Comparison of ENCODE assay signal across 30 cellular contexts in the genomic region with DNA sequence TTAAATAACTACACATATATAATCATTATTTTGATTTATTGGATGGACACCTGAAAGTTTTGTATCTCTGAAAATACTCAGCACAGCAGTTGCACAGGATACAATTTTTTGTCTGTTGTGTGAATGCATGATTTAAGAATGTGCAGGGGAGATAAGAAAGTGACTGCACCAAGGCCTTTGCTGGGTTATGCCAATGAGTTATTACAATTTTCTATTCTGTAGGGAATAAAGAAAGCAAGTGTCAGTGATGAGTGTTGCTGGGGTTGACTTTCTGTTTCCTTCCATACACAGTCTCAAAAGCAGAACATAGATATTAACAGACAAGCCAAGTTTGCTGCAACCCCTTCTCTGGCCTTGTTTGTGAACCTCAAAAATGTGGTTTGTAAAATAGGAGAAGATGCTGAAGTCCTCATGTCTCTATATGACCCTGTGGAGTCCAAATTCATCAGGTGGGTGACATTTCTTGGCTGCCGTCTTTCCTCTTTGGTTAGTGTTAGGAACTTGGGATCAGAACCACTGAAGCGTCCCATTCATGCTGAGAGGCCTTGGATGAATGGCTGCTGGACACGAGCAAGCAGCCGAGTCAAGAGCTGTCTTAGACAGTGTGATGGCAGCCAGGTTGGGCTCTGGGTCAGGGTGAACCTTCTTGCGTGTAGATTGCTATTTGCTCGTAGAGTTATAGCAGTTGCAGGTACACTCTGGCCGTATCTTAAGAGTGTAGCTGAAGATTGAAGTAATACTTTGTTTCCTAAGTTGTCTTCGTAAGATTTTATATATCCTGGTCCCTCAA.
"Had no signal": no experiment of that assay in that cellular context is flagged by ENCODE, and none has a peak within 500 bp of the region (broad histone marks: within the 10 kb centered on the region; RNA-seq: fewer than 3 reads in every experiment).

No MANE protein-coding gene starts in this region.

- H3K27ac Mint-ChIP-seq: naive thymus-derived CD8-positive, alpha-beta T cell; natural killer cell treated with Interleukin-12 subunit alpha and Interleukin-12 subunit beta and Interleukin-15 and Interleukin-18, amount 100 ng/mL, for 72 hours; progenitor cell of endocrine pancreas; stimulated activated effector memory CD8-positive, alpha-beta T cell treated with anti-CD3 and anti-CD28 coated beads, Interleukin-12 subunit alpha, Interleukin-12 subunit beta, amount 100 ng/mL, for 72 hours; stimulated activated naive B cell treated with anti-CD40 and anti-IgM and Interleukin-4, amounts not matched to agents 10 μg/mL and 1 μg/mL and 100 μg/mL, for 72 hours; stimulated activated naive CD8-positive, alpha-beta T cell treated with anti-CD3 and anti-CD28 coated beads, Interleukin-15, Interleukin-2, amounts not matched to agents 100 ng/mL and 50 ng/mL, for 24 hours; type B pancreatic cell had no signal

- DNase-seq: naive thymus-derived CD8-positive, alpha-beta T cell; nephron progenitor cell; nucleus accumbens; ovary; posterior cingulate gyrus; psoas muscle; right lobe of liver; sigmoid colon; small intestine; stimulated activated CD4-positive, alpha-beta T cell treated with anti-CD3 and anti-CD28 coated beads, Interleukin-15, amount 100 ng/mL, for 24 hours; stimulated activated CD4-positive, alpha-beta T cell treated with anti-CD3 and anti-CD28 coated beads, Interleukin-2, amount 100 ng/mL, for 24 hours; stimulated activated CD4-positive, alpha-beta T cell treated with anti-CD3 and anti-CD28 coated beads, Interleukin-2, amount 100 ng/mL, for 48 hours; stimulated activated CD4-positive, alpha-beta T cell treated with anti-CD3 and anti-CD28 coated beads, Interleukin-4, amount 100 ng/mL, for 24 hours; stimulated activated naive B cell treated with anti-CD40 and anti-IgM and Interleukin-4, amounts not matched to agents 10 μg/mL and 1 μg/mL and 100 μg/mL, for 72 hours; stimulated activated naive CD4-positive, alpha-beta T cell treated with Interleukin-2 at 50 U/mL for 16 hours; stomach; tibial artery; transverse colon; upper lobe of right lung; uterus had no signal

- H3K79me2 ChIP-seq: parathyroid adenoma had no signal

- H3K36me3 ChIP-seq: neutrophil, ovary, uterus had no signal

- H3K4me1 Mint-ChIP-seq: naive thymus-derived CD8-positive, alpha-beta T cell; nephron progenitor cell; neural crest cell; stimulated activated effector memory CD8-positive, alpha-beta T cell treated with anti-CD3 and anti-CD28 coated beads, Interleukin-12 subunit alpha, Interleukin-12 subunit beta, amount 100 ng/mL, for 72 hours; stimulated activated naive B cell treated with anti-CD40 and anti-IgM and Interleukin-4, amounts not matched to agents 10 μg/mL and 1 μg/mL and 100 μg/mL, for 72 hours had no signal

- H3K36me3 Mint-ChIP-seq: natural killer cell treated with Interleukin-12 subunit alpha and Interleukin-12 subunit beta and Interleukin-15 and Interleukin-18, amount 100 ng/mL, for 72 hours; stimulated activated effector memory CD8-positive, alpha-beta T cell treated with anti-CD3 and anti-CD28 coated beads, Interleukin-12 subunit alpha, Interleukin-12 subunit beta, amount 100 ng/mL, for 72 hours; stimulated activated naive B cell treated with anti-CD40 and anti-IgM and Interleukin-4, amounts not matched to agents 10 μg/mL and 1 μg/mL and 100 μg/mL, for 72 hours had no signal

- H3K4me3 ChIP-seq: ovary, psoas muscle, right lobe of liver, sigmoid colon, stomach, thoracic aorta, tibial artery, transverse colon, upper lobe of right lung, uterus had no signal

- H2AFZ ChIP-seq: parathyroid adenoma had no signal

- H3K27ac ChIP-seq: neutrophil, ovary, parathyroid adenoma, psoas muscle, right lobe of liver, sigmoid colon, stomach, thoracic aorta, tibial artery, transverse colon, upper lobe of right lung, uterus had no signal

- ATAC-seq: naive thymus-derived CD8-positive, alpha-beta T cell; psoas muscle; right cardiac atrium; right lobe of liver; stimulated activated effector memory CD8-positive, alpha-beta T cell treated with anti-CD3 and anti-CD28 coated beads, Interleukin-12 subunit alpha, Interleukin-12 subunit beta, amount 100 ng/mL, for 72 hours; stimulated activated naive B cell treated with anti-CD40 and anti-IgM and Interleukin-4, amounts not matched to agents 10 μg/mL and 1 μg/mL and 100 μg/mL, for 72 hours; upper lobe of right lung had no signal

- H3K9me3 Mint-ChIP-seq: type B pancreatic cell had no signal

- H3K9ac ChIP-seq: parathyroid adenoma had no signal

- H3K4me1 ChIP-seq: parathyroid adenoma, psoas muscle, right lobe of liver, sigmoid colon, stomach, tibial artery, transverse colon, upper lobe of right lung, uterus had no signal

- H3K9me3 ChIP-seq: neutrophil, ovary, psoas muscle, right lobe of liver, sigmoid colon, stomach, thoracic aorta, tibial artery, transverse colon, upper lobe of right lung, uterus had no signal

- H3K27me3 ChIP-seq: neutrophil, ovary, right lobe of liver, sigmoid colon, stomach, tibial artery, transverse colon, upper lobe of right lung, uterus had no signal

- H3K4me3 Mint-ChIP-seq: naive thymus-derived CD8-positive, alpha-beta T cell; natural killer cell treated with Interleukin-12 subunit alpha and Interleukin-12 subunit beta and Interleukin-15 and Interleukin-18, amount 100 ng/mL, for 72 hours; nephron progenitor cell; neural crest cell; stimulated activated effector memory CD8-positive, alpha-beta T cell treated with anti-CD3 and anti-CD28 coated beads, Interleukin-12 subunit alpha, Interleukin-12 subunit beta, amount 100 ng/mL, for 72 hours; stimulated activated naive B cell treated with anti-CD40 and anti-IgM and Interleukin-4, amounts not matched to agents 10 μg/mL and 1 μg/mL and 100 μg/mL, for 72 hours; stimulated activated naive CD8-positive, alpha-beta T cell treated with anti-CD3 and anti-CD28 coated beads, Interleukin-15, Interleukin-2, amounts not matched to agents 100 ng/mL and 50 ng/mL, for 24 hours; type B pancreatic cell had no signal

- H3K27me3 Mint-ChIP-seq: progenitor cell of endocrine pancreas; stimulated activated naive B cell treated with anti-CD40 and anti-IgM and Interleukin-4, amounts not matched to agents 10 μg/mL and 1 μg/mL and 100 μg/mL, for 72 hours; stimulated activated naive CD8-positive, alpha-beta T cell treated with anti-CD3 and anti-CD28 coated beads, Interleukin-15, Interleukin-2, amounts not matched to agents 100 ng/mL and 50 ng/mL, for 24 hours; type B pancreatic cell had no signal
